Comparison of ENCODE assay signal across 18 cellular contexts in genomic region chr1:112807117-112807516, GRCh38.
A peak's percentile ranks its signal among the peaks of the same experiment; 100 is the strongest.
DNase-seq lines count a peak whose midpoint lies in the region; ATAC-seq and TF ChIP-seq lines count a peak whose summit lies in the region.
"Had no signal": no experiment of that assay in that cellular context is flagged by ENCODE, and none has a peak within 500 bp of the region (broad histone marks: within the 10 kb centered on the region; RNA-seq: fewer than 3 reads in every experiment).

No MANE protein-coding gene starts in this region.

- CTCF ChIA-PET in Calu3 (lab: Charles Lee): interaction anchor here (0.6 to 0.7 kb wide), 4 partner anchors 11 to 283 kb away, joined by 3 to 6 read pairs (median 4); no protein-coding TSS in a partner anchor
- CTCF ChIA-PET in PC-3 (lab: Charles Lee): interaction anchor here (0.6 kb wide), 1 partner anchor 72 kb away, joined by 5 read pairs; no protein-coding TSS in a partner anchor

- no peaks in the 10 kb centered on the region for H3K9me2 ChIP-seq in PC-3 (replicated peaks; ENCODE audit: low read length)

- POLR2A ChIA-PET in PC-3 (lab: Charles Lee; ENCODE audit: unreplicated experiment): no interaction called here

- H3K4me3 ChIP-seq in PC-3 (ENCODE audit: low read length) (no peak overlapping the region), trophoblast cell (ENCODE audit: low read depth, low read length) (no peak overlapping the region)
- H3K4me3 ChIP-seq: BLaER1 treated with 17β-estradiol and CSF1 and Interleukin-3, amounts not matched to agents 10 nM and 100 nM; Peyer's patch; SK-N-MC had no signal

- no TSS peak for BruUV-seq in Calu3 (replicated peaks; lab: Mats Ljungman, UMichigan)
- BruUV-seq in PC-3 (replicated peaks; lab: Mats Ljungman, UMichigan): no TSS peak

- H4K12ac ChIP-seq in trophoblast cell (ENCODE audit: low read depth, low read length): no peak overlapping the region

- H3K4me1 Mint-ChIP-seq in Calu3 (ENCODE audit: low read depth, unreplicated experiment): peaks cover 15% of the 10 kb centered on the region

- H3K79me1 ChIP-seq in trophoblast cell (ENCODE audit: low read length): peaks cover 33% of the 10 kb centered on the region

- H3K27me3 Mint-ChIP-seq in Calu3 (ENCODE audit: unreplicated experiment): no peaks in the 10 kb centered on the region

- H3K9me3 ChIP-seq in PC-3 (ENCODE audit: low read length): no peaks in the 10 kb centered on the region
- H3K9me3 ChIP-seq in trophoblast cell (ENCODE audit: insufficient read depth, low read depth, low read length): no peaks in the 10 kb centered on the region
- H3K9me3 ChIP-seq: BLaER1 treated with 17β-estradiol and CSF1 and Interleukin-3, amounts not matched to agents 10 nM and 100 nM; Peyer's patch had no signal

- H3K14ac ChIP-seq in trophoblast cell (ENCODE audit: low read length): no peak overlapping the region

- peak overlapping the region; percentile 11 for H3K4me3 Mint-ChIP-seq in Calu3 (ENCODE audit: low read depth, unreplicated experiment)

- WGBS in trophoblast cell (ENCODE audit: extremely low coverage, insufficient coverage, insufficient read length): no CpG with 5 or more reads among the region's 6 CpGs

- DNase-seq in Calu3 (peak; percentile 49), PC-3 (peak; percentile 35), islet precursor cell (peak; percentile 89), trophoblast cell (peak; percentile 85 to 86), HPDE6-E6E7 (ENCODE audit: extremely low spot score) (no peak), T-helper 1 cell (no peak)
- DNase-seq in activated CD4-positive, alpha-beta T cell treated with anti-CD3 and anti-CD28 coated beads for 48 hours: no peak
- DNase-seq: 8988T, DMS 273 treated with DMSO at 0.1 percent for 48 hours, GF-D8, NCI-H1417 treated with DMSO at 0.1 percent for 48 hours, NCI-H1930, NCI-H82, Peyer's patch, Right ventricle myocardium superior had no signal

- H3K9ac ChIP-seq in PC-3 (ENCODE audit: low read length) (no peak overlapping the region), trophoblast cell (ENCODE audit: low read length) (no peak overlapping the region)
- H3K9ac ChIP-seq: BLaER1 treated with 17β-estradiol and CSF1 and Interleukin-3, amounts not matched to agents 10 nM and 100 nM had no signal

- H3K36me3 ChIP-seq in PC-3 (ENCODE audit: low read depth, low read length): no peaks in the 10 kb centered on the region
- peaks cover 0 to 2% of the 10 kb centered on the region in 2 experiments for H3K36me3 ChIP-seq in trophoblast cell (ENCODE audit: control insufficient read depth in 1 of 2, insufficient read depth in 2 of 2, low read length in 2 of 2)
- H3K36me3 ChIP-seq: BLaER1 treated with 17β-estradiol and CSF1 and Interleukin-3, amounts not matched to agents 10 nM and 100 nM; Peyer's patch had no signal

- H3K9me3 Mint-ChIP-seq in Calu3 (ENCODE audit: low read depth, unreplicated experiment): no peaks in the 10 kb centered on the region

- H3K27ac Mint-ChIP-seq in Calu3 (ENCODE audit: unreplicated experiment): peak overlapping the region; percentile 45

- no peaks in the 10 kb centered on the region for H3K27me3 ChIP-seq in PC-3 (ENCODE audit: low read length)
- H3K27me3 ChIP-seq in trophoblast cell (ENCODE audit: insufficient read depth, low read length): no peaks in the 10 kb centered on the region
- H3K27me3 ChIP-seq: BLaER1 treated with 17β-estradiol and CSF1 and Interleukin-3, amounts not matched to agents 10 nM and 100 nM; Peyer's patch had no signal

- H4K20me1 ChIP-seq in PC-3 (ENCODE audit: low read length): no peaks in the 10 kb centered on the region
- H4K20me1 ChIP-seq: BLaER1 treated with 17β-estradiol and CSF1 and Interleukin-3, amounts not matched to agents 10 nM and 100 nM had no signal

- no peak overlapping the region for H3K18ac ChIP-seq in trophoblast cell (ENCODE audit: low read length)

- H2AFZ ChIP-seq in PC-3 (ENCODE audit: low read length) (no peak overlapping the region), trophoblast cell (ENCODE audit: insufficient read depth, low read length, poor library complexity) (no peak overlapping the region)

- H3K23ac ChIP-seq in trophoblast cell (ENCODE audit: low read length): no peak overlapping the region

- H4K8ac ChIP-seq in trophoblast cell (ENCODE audit: low read depth, low read length): peak overlapping the region; percentile 42

- no peaks in the 10 kb centered on the region for H3F3A ChIP-seq in PC-3 (ENCODE audit: low read length, unreplicated experiment)

- H3K27ac ChIP-seq in PC-3 (ENCODE audit: low read length) (no peak overlapping the region), trophoblast cell (ENCODE audit: low read depth, low read length) (peak overlapping the region; percentile 89)
- H3K27ac ChIP-seq: BLaER1 treated with 17β-estradiol and CSF1 and Interleukin-3, amounts not matched to agents 10 nM and 100 nM; Peyer's patch; SK-N-MC had no signal

- H2BK120ac ChIP-seq in trophoblast cell (ENCODE audit: insufficient read depth, low read length, poor library complexity): peak overlapping the region; percentile 70

- intact Hi-C loops in Calu3 (cut with micrococcal nuclease; ENCODE audit: unreplicated experiment) (loop anchor here (5.0 kb wide), 2 partner anchors 60 to 265 kb away; partner anchors contain the start of gene LRIG2), PC-3 (cut with micrococcal nuclease) (no loop called here)

- H3K4me1 ChIP-seq in PC-3 (ENCODE audit: insufficient read depth, low read length) (0 out of 2 replicates have a peak, but pooled peaks cover 6% of the 10 kb centered on the region), trophoblast cell (ENCODE audit: control insufficient read depth in 1 of 2, insufficient read depth in 2 of 2, low read length in 2 of 2) (peaks cover 19 to 27% of the 10 kb centered on the region in 2 experiments)
- H3K4me1 ChIP-seq: Peyer's patch had no signal

- peak overlapping the region; percentile 91 for H4K91ac ChIP-seq in trophoblast cell (ENCODE audit: low read depth, low read length)

- peak overlapping the region; percentile 81 for H2BK5ac ChIP-seq in trophoblast cell (ENCODE audit: low read depth, low read length, poor library complexity)

- no peaks in the 10 kb centered on the region for H3K79me2 ChIP-seq in PC-3 (ENCODE audit: low read length)
- H3K79me2 ChIP-seq in trophoblast cell (ENCODE audit: control insufficient read depth, insufficient read depth, low read length, poor library complexity): no peaks in the 10 kb centered on the region

- H3K4ac ChIP-seq in trophoblast cell (ENCODE audit: low read depth, low read length): no peak overlapping the region

- ATAC-seq in PC-3 (no peak), GM18498 (IDR thresholded peaks at IDR 0.05; ENCODE audit: unreplicated experiment) (no peak)

- H2BK12ac ChIP-seq in trophoblast cell (ENCODE audit: low read length): no peak overlapping the region

- TF ChIP-seq CTCF in Calu3 (IDR thresholded peaks at IDR 0.05; ENCODE audit: unreplicated experiment) (no peak), PC-3 (conservative IDR thresholded peaks at IDR 0.05; ENCODE audit: low read depth, low read length) (no peak)

- H2AK5ac ChIP-seq in trophoblast cell (ENCODE audit: low read length): no peak overlapping the region

- no peaks in the 10 kb centered on the region for H3K36me3 Mint-ChIP-seq in Calu3 (ENCODE audit: insufficient read depth, unreplicated experiment)

- H3K4me2 ChIP-seq in PC-3 (ENCODE audit: low read length): peak overlapping the region; percentile 20; the same call in 1 of the 2 replicates
- H3K4me2 ChIP-seq in trophoblast cell (ENCODE audit: low read length): peak overlapping the region; percentile 46
- H3K4me2 ChIP-seq: BLaER1 treated with 17β-estradiol and CSF1 and Interleukin-3, amounts not matched to agents 10 nM and 100 nM had no signal

Comparison
In these comparisons a context has a peak if more than half of its experiments do, and no peak if none do; other contexts are left out.
1. DNase-seq: peak in Calu3 (single experiment), PC-3 (single experiment), islet precursor cell (single experiment) and trophoblast cell (2 of 2); none in HPDE6-E6E7 (single experiment), T-helper 1 cell (0 of 5) and activated CD4-positive, alpha-beta T cell treated with anti-CD3 and anti-CD28 coated beads for 48 hours (single experiment).